8 cellular contexts compared by ENCODE assay signal in genomic region chr5:80083115-80083890, GRCh38. TPM values are rescaled to one million over a fixed set of nuclear protein-coding genes. Genes with fewer than 3 reads are reported as not detected.
DNase-seq lines count a peak whose midpoint lies in the region; ATAC-seq and TF ChIP-seq lines count a peak whose summit lies in the region.

No MANE protein-coding gene starts in this region.

- H3K36me3 ChIP-seq in GM23248 (ENCODE audit: low read depth) (no peaks in the 10 kb centered on the region), liver (ENCODE audit: control insufficient read depth in 4 of 4, insufficient read depth in 3 of 4, low read depth in 1 of 4, low read length in 3 of 4) (no peaks in the 10 kb centered on the region), stomach (peaks cover 0 to 5% (median 0%) of the 10 kb centered on the region in 4 donors)

- no peaks in the 10 kb centered on the region for H3K79me2 ChIP-seq in GM23248 (ENCODE audit: insufficient read depth)

- no peaks in the 10 kb centered on the region for H3F3A ChIP-seq in GM23248 (ENCODE audit: insufficient read depth)

- TF ChIP-seq EP300 in stomach (IDR thresholded peaks at IDR 0.05): no peak

- peak; percentile 81 to 88 for TF ChIP-seq RAD21 in liver (IDR thresholded peaks at IDR 0.05)

- POLR2A ChIA-PET in CD4-positive, alpha-beta T cell (lab: Charles Lee): interaction anchor here (0.6 to 1.6 kb wide), 5 partner anchors 8 to 205 kb away, joined by 3 to 9 read pairs (median 4); partner anchors contain the start of gene SERINC5

- peak overlapping the region; percentile 91 for H3K4me2 ChIP-seq in GM23248 (ENCODE audit: unreplicated experiment)

- no peaks in the 10 kb centered on the region for H3K9me3 Mint-ChIP-seq in CD4-positive, alpha-beta T cell
- H3K9me3 Mint-ChIP-seq in dendritic cell treated with granulocyte-macrophage colony-stimulating factor and Interleukin-4, amounts not matched to agents 40 ng/mL and 50 ng/mL, for 4 days: no peaks in the 10 kb centered on the region

- ATAC-seq in CD4-positive, alpha-beta T cell (ENCODE audit: poor library complexity): peak; percentile 83
- no peak for ATAC-seq in HG03196 (IDR thresholded peaks at IDR 0.05; ENCODE audit: unreplicated experiment)

- WGBS in GM23248 (ENCODE audit: low coverage in 1 of 2, low lambda C conversion rate in 2 of 2, missing lambda C conversion rate in 2 of 2), 2 experiments: 3 to 4% methylated on average over 19 of the region's 19 CpGs
- WGBS in liver: 51% methylated on average over 19 of the region's 19 CpGs
- WGBS in stomach, 5 donors: 31 to 45% (median 35%) methylated on average over 19 of the region's 19 CpGs

- DNase-seq in CD4-positive, alpha-beta T cell: no peak
- DNase-seq in GM23248: peak; percentile 94
- peak; percentile 91 for DNase-seq in NCI-H2029 treated with DMSO at 0.1 percent for 48 hours (lab: John Stamatoyannopoulos, UW)
- peak; percentile 28 for DNase-seq in UCSD-AML1 (lab: John Stamatoyannopoulos, UW; ENCODE audit: unreplicated experiment)
- DNase-seq in stomach: no peak

- intact Hi-C loops in CD4-positive, alpha-beta T cell (cut with DNase I, micrococcal nuclease): loop anchor here (1.0 to 10.0 kb wide), 7 partner anchors 158 to 381 kb away; partner anchors contain the start of gene ZFYVE16 (in 1 of the 2)
- intact Hi-C loops in dendritic cell treated with granulocyte-macrophage colony-stimulating factor and Interleukin-4, amounts not matched to agents 40 ng/mL and 50 ng/mL, for 4 days (cut with micrococcal nuclease): loop anchor here (5.0 kb wide), 1 partner anchor 221 kb away; no protein-coding TSS in a partner anchor
- intact Hi-C loops in stomach (cut with DNase I; ENCODE audit: low total_unique reads): no loop called here

- H3K9ac ChIP-seq in GM23248 (peak overlapping the region; percentile 72), liver (ENCODE audit: low read depth in 1 of 2, low read length in 2 of 2) (no peak overlapping the region)

- peak overlapping the region; percentile 89 for H3K4me3 Mint-ChIP-seq in CD4-positive, alpha-beta T cell
- H3K4me3 Mint-ChIP-seq in dendritic cell treated with granulocyte-macrophage colony-stimulating factor and Interleukin-4, amounts not matched to agents 40 ng/mL and 50 ng/mL, for 4 days: peak overlapping the region; percentile 66

- in situ Hi-C loops in GM23248 (cut with MboI): loop anchor here (10.0 kb wide), 1 partner anchor 389 kb away; no protein-coding TSS in a partner anchor

- H3K27ac ChIP-seq in CD4-positive, alpha-beta T cell (ENCODE audit: low read depth, low read length): no peak overlapping the region
- peak overlapping the region; percentile 64 for H3K27ac ChIP-seq in GM23248
- H3K27ac ChIP-seq in liver (ENCODE audit: low read depth in 1 of 2, low read length in 2 of 2): peak overlapping the region in 1 of 2 donors; percentile 28
- peak overlapping the region in 4 of 5 donors; percentile 33 to 74 (median 60) for H3K27ac ChIP-seq in stomach

- H3K27me3 ChIP-seq in CD4-positive, alpha-beta T cell (ENCODE audit: control insufficient read depth, insufficient read depth, low read length): no peaks in the 10 kb centered on the region
- H3K27me3 ChIP-seq in GM23248 (replicated peaks; ENCODE audit: insufficient read depth): no peaks in the 10 kb centered on the region
- no peaks in the 10 kb centered on the region for H3K27me3 ChIP-seq in liver (ENCODE audit: control insufficient read depth in 4 of 4, insufficient read depth in 4 of 4, low read length in 3 of 4)
- no peaks in the 10 kb centered on the region for H3K27me3 ChIP-seq in stomach

- peaks cover 28% of the 10 kb centered on the region for H3K36me3 Mint-ChIP-seq in CD4-positive, alpha-beta T cell (ENCODE audit: low read depth)
- H3K36me3 Mint-ChIP-seq in dendritic cell treated with granulocyte-macrophage colony-stimulating factor and Interleukin-4, amounts not matched to agents 40 ng/mL and 50 ng/mL, for 4 days (ENCODE audit: low read depth): peaks cover 7% of the 10 kb centered on the region

- H3K4me3 ChIP-seq in GM23248: peak overlapping the region; percentile 72
- no peak overlapping the region for H3K4me3 ChIP-seq in liver (ENCODE audit: low read depth in 1 of 3, low read length in 3 of 3)
- peak overlapping the region; percentile 21 to 36 (median 28) for H3K4me3 ChIP-seq in stomach

- CTCF ChIA-PET in CD4-positive, alpha-beta T cell (lab: Charles Lee): interaction anchor here (0.5 to 2.5 kb wide), 18 partner anchors 8 to 225 kb away, joined by 3 to 20 read pairs (median 4); no protein-coding TSS in a partner anchor

- no peaks in the 10 kb centered on the region for H3K9me2 ChIP-seq in GM23248 (ENCODE audit: insufficient read depth)

- H4K20me1 ChIP-seq in GM23248 (ENCODE audit: insufficient read depth): no peaks in the 10 kb centered on the region

- H3K27ac Mint-ChIP-seq in CD4-positive, alpha-beta T cell: peak overlapping the region; percentile 71
- H3K27ac Mint-ChIP-seq in dendritic cell treated with granulocyte-macrophage colony-stimulating factor and Interleukin-4, amounts not matched to agents 40 ng/mL and 50 ng/mL, for 4 days: no peak overlapping the region

- H3K27me3 Mint-ChIP-seq in CD4-positive, alpha-beta T cell: no peaks in the 10 kb centered on the region
- no peaks in the 10 kb centered on the region for H3K27me3 Mint-ChIP-seq in dendritic cell treated with granulocyte-macrophage colony-stimulating factor and Interleukin-4, amounts not matched to agents 40 ng/mL and 50 ng/mL, for 4 days

- peak overlapping the region; percentile 87 for H2AFZ ChIP-seq in GM23248

- peak; percentile 46 for TF ChIP-seq CTCF in CD4-positive, alpha-beta T cell (IDR thresholded peaks at IDR 0.05)
- TF ChIP-seq CTCF in liver (IDR thresholded peaks at IDR 0.05; ENCODE audit: low read depth, low read length, missing input control) (peak; percentile 68), stomach (IDR thresholded peaks at IDR 0.05) (peak in 5 of 7 experiments; percentile 49 to 85 (median 71))

- TF ChIP-seq POLR2A in stomach (IDR thresholded peaks at IDR 0.05): no peak

- H3K4me1 ChIP-seq in GM23248 (ENCODE audit: insufficient read depth): peaks cover 4% of the 10 kb centered on the region; the same call in 1 of the 2 replicates
- H3K4me1 ChIP-seq in liver (ENCODE audit: control insufficient read depth in 4 of 4, insufficient read depth in 4 of 4, low read length in 3 of 4): peaks cover 0 to 6% (median 2%) of the 10 kb centered on the region in 4 donors
- peaks cover 7 to 13% (median 10%) of the 10 kb centered on the region in 4 donors for H3K4me1 ChIP-seq in stomach

- peaks cover 16% of the 10 kb centered on the region for H3K4me1 Mint-ChIP-seq in CD4-positive, alpha-beta T cell (ENCODE audit: low read depth)
- H3K4me1 Mint-ChIP-seq in dendritic cell treated with granulocyte-macrophage colony-stimulating factor and Interleukin-4, amounts not matched to agents 40 ng/mL and 50 ng/mL, for 4 days (ENCODE audit: low read depth): peaks cover 6% of the 10 kb centered on the region

- H3K9me3 ChIP-seq in CD4-positive, alpha-beta T cell (ENCODE audit: control insufficient read depth, low read length): no peaks in the 10 kb centered on the region
- H3K9me3 ChIP-seq in GM23248 (ENCODE audit: low read depth): no peaks in the 10 kb centered on the region
- H3K9me3 ChIP-seq in liver (ENCODE audit: control insufficient read depth in 4 of 4, low read length in 3 of 4): no peaks in the 10 kb centered on the region
- H3K9me3 ChIP-seq in stomach: no peaks in the 10 kb centered on the region

TF ChIP-seq in liver, 16 proteins besides CTCF, POLR2A, EP300 and RAD21:
- TF ChIP-seq FOXA2 (IDR thresholded peaks at IDR 0.05): peak; percentile 76
- no peak for TF ChIP-seq REST (IDR thresholded peaks at IDR 0.05)

RNA-seq across cellular contexts. Expression of gene THBS4, which starts 48.2 kb away (rescaled TPM):
- total RNA-seq in CD4-positive, alpha-beta T cell: under 1 TPM; 0.47 to 0.85 TPM
- total RNA-seq in GM23248 (2014; rRNA removed; shearing (Covaris generic)): under 0.01 and 0.43 TPM in 2 replicates
- polyA plus RNA-seq in GM23248 (2016; fragmentation: Nextera tagmentation; extraction: Ambion mirVana): 0.70 and 0.74 TPM in 2 replicates
- under 1 TPM; 0.08 to 0.28 TPM for total RNA-seq in liver
- under 1 TPM; 0.18 to 0.21 TPM for polyA plus RNA-seq in liver
- 10 to 100 TPM in 1 of 5 donors, 1 to 10 TPM in 3, not detected in 1; 5.3 to 38.2 (median 7.2) TPM for total RNA-seq in stomach
- polyA plus RNA-seq in stomach: 1 to 10 TPM in 1 of 3 donors, under 1 TPM in 2; 0.19 to 9.8 (median 0.46) TPM

Comparison
In these comparisons a context has a peak if more than half of its experiments do, and no peak if none do; other contexts are left out.
1. DNase-seq: peak in GM23248 (single experiment), NCI-H2029 treated with DMSO at 0.1 percent for 48 hours (single experiment) and UCSD-AML1 (single experiment); none in CD4-positive, alpha-beta T cell (0 of 10) and stomach (single experiment).
2. H3K4me3 ChIP-seq: peak in GM23248 (single experiment) and stomach (4 of 4); none in liver (0 of 3).
3. Peak in every context shown above with its lines, with median percentiles within 50 percentile points of each other: CTCF ChIP-seq.